ENCODE assay signal across 8 cellular contexts in the genomic region with DNA sequence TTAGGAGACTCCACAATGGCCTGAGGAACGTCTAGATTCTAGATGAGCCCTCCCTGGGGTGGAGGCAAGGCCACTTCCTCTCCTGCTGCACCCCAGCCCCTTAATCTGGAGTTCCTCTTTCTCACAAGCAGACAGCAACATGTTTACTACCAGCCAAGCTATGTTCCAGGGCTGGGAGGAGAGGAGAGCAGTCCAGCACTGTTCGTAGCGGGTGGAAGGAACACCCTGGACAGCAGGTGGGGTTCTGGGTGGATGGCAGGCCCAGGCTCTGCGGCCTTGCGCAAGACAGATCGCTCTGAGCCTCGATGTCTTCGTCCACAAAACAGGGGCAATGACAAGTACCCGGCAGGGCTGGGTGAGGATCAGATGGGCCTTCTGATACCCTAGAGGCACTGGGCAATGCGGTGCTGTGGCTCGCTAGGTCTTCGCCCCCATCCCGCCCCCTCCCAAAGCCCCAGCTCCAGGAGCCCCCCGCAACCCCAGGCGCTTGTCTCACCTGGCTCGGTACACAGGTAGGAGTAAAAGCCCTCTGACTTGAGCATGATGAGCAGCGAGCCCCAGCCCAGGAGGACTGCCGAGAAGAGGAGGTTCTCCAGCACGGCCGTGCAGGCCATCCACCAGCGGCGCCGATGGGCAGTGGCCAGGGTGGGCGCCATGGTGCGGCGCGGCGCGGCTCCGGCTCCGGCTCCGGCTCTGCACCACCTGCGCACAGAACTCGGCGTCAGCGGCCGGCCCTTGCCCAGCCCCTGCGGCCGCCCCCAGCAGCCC. TPM values are rescaled to one million over a fixed set of nuclear protein-coding genes. Genes with fewer than 3 reads are reported as not detected.
DNase-seq lines count a peak whose midpoint lies in the region; ATAC-seq, FAIRE-seq and TF ChIP-seq lines count a peak whose summit lies in the region.

No MANE protein-coding gene starts in this region.

- WGBS in mesodermal cell (ENCODE audit: insufficient coverage in 2 of 2), 2 experiments: 33 to 37% methylated on average over 34 to 38 of the region's 39 CpGs

- no peak overlapping the region for H3K27ac ChIP-seq in mesodermal cell (ENCODE audit: low read depth, low read length, severe bottlenecking)

- TF ChIP-seq CTCF in choroid plexus epithelial cell (conservative IDR thresholded peaks at IDR 0.05; ENCODE audit: low read depth, low read length): no peak

- H3K9me3 ChIP-seq in mesodermal cell (ENCODE audit: control insufficient read depth, low read length): no peaks in the 10 kb centered on the region

- H3K36me3 ChIP-seq in mesodermal cell (ENCODE audit: control insufficient read depth, insufficient read depth, low read length): peaks cover 4% of the 10 kb centered on the region

- peaks cover 26% of the 10 kb centered on the region for H3K4me1 ChIP-seq in mesodermal cell (ENCODE audit: control insufficient read depth, insufficient read depth, low read length, poor library complexity, severe bottlenecking)

- DNase-seq in GM18507 (ENCODE audit: extremely low spot score, insufficient read length, low read depth) (no peak), NOMO-1 treated with DMSO at 0.1 percent for 48 hours (lab: John Stamatoyannopoulos, UW; ENCODE audit: unreplicated experiment) (peak; percentile 86), choroid plexus epithelial cell (ENCODE audit: low read depth) (no peak), RCC 7860 (ENCODE audit: low spot score) (no peak)

- FAIRE-seq in GM18507 (lab: Jason Lieb, UNC) (peak; percentile 83), RCC 7860 (lab: Jason Lieb, UNC) (no peak)

- no peak for ATAC-seq in GM18520 (IDR thresholded peaks at IDR 0.05; ENCODE audit: unreplicated experiment)
- ATAC-seq in HG02678 (IDR thresholded peaks at IDR 0.05; ENCODE audit: unreplicated experiment): no peak
- ATAC-seq in HG02840 (IDR thresholded peaks at IDR 0.05; ENCODE audit: low FRiP score, unreplicated experiment): no peak

- H3K4me3 ChIP-seq in choroid plexus epithelial cell (ENCODE audit: low read depth, low read length) (peak overlapping the region; percentile 76), mesodermal cell (ENCODE audit: extremely low read depth, insufficient read depth, low read length, poor library complexity, severe bottlenecking) (peak overlapping the region; percentile 60)

RNA-seq across cellular contexts. Expression of a gene that starts 1.2 kb away (rescaled TPM):
- 12.5 TPM for polyA plus RNA-seq in mesodermal cell (2013, experiment 1 of 2)
- 11.2 TPM for polyA plus RNA-seq in mesodermal cell (2013, experiment 2 of 2)

RNA-seq across cellular contexts. Expression of a gene that starts 18.1 kb away (rescaled TPM):
- 22.6 TPM for polyA plus RNA-seq in mesodermal cell (2013, experiment 1 of 2)
- polyA plus RNA-seq in mesodermal cell (2013, experiment 2 of 2): 14.6 TPM

RNA-seq across cellular contexts. Expression of a gene that starts 22.3 kb away (rescaled TPM):
- polyA plus RNA-seq in mesodermal cell (2013, experiment 1 of 2): 10.7 TPM
- polyA plus RNA-seq in mesodermal cell (2013, experiment 2 of 2): 7.9 TPM

RNA-seq across cellular contexts. Expression of a gene that starts 57.3 kb away (rescaled TPM):
- 225 TPM for polyA plus RNA-seq in mesodermal cell (2013, experiment 1 of 2)
- polyA plus RNA-seq in mesodermal cell (2013, experiment 2 of 2): 184 TPM
